8 cellular contexts compared by ENCODE assay signal in the genomic region with DNA sequence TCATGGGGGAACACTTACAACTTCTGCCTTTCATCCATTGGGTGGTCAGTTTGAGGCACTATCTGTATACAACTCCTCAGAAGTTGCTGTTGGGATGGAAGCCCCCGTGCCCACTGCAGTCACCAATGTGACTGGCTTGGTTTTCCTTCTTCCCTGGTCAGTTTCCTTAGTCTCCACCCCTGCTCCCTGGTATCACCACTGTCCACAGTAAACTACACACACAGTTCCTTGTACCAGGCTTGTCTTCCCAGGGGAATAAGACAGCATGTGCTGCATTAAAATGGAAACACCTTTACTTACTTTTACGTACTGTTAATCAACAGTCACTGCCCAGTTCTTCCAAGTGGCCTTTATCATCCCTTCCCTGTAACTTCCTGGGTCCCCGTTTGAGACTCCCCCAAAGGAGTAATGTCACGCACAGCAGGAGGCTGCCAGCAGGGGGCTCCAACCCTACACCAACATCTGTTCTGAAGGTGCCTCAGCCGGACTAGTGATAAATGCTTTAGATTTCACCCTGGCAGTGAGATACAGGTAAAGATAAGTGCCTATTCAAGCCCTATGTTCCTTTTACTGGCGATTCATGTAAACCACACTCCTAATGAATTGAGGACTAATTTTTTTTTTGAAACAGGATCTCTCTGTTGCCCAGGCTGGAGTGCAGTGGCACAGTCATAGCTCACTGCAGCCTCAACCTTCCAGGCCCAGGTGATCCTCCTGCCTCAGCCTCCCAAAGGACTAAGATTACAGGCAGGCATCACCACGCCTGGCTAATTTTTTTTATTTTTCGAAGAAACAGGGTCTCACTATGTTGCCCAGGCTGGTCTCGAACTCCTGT. TPM values are rescaled to one million over a fixed set of nuclear protein-coding genes. Genes with fewer than 3 reads are reported as not detected.
A peak's percentile ranks its signal among the peaks of the same experiment; 100 is the strongest.
DNase-seq lines count a peak whose midpoint lies in the region; ATAC-seq and TF ChIP-seq lines count a peak whose summit lies in the region.

No MANE protein-coding gene starts in this region.

- H3K4me3 Mint-ChIP-seq in endodermal cell: no peak overlapping the region

- no peak overlapping the region for H3K27ac Mint-ChIP-seq in endodermal cell

- peaks cover 4% of the 10 kb centered on the region for H3K4me1 Mint-ChIP-seq in endodermal cell

- H3K36me3 Mint-ChIP-seq in endodermal cell (ENCODE audit: low read depth): peaks cover 2% of the 10 kb centered on the region

- ATAC-seq in GM18868 (IDR thresholded peaks at IDR 0.05; ENCODE audit: unreplicated experiment) (peak; percentile 59), GM21737 (IDR thresholded peaks at IDR 0.05; ENCODE audit: unreplicated experiment) (no peak)

- 84 to 91% methylated on average over 8 to 9 of the region's 9 CpGs for WGBS in endodermal cell (ENCODE audit: insufficient coverage in 1 of 2, insufficient read length in 1 of 2), 2 experiments

- H3K27ac ChIP-seq in endodermal cell (ENCODE audit: low read depth, low read length): no peak overlapping the region
- peak overlapping the region; percentile 67 to 68 for H3K27ac ChIP-seq in mucosa of rectum (ENCODE audit: low read depth in 2 of 2, low read length in 2 of 2)

- H3K4me1 ChIP-seq in endodermal cell (ENCODE audit: control insufficient read depth, insufficient read depth, low read length): no peaks in the 10 kb centered on the region
- peaks cover 18% of the 10 kb centered on the region in 2 donors for H3K4me1 ChIP-seq in mucosa of rectum (ENCODE audit: control insufficient read depth in 2 of 2, insufficient read depth in 2 of 2, low read length in 2 of 2)

- no peaks in the 10 kb centered on the region for H3K27me3 Mint-ChIP-seq in endodermal cell (ENCODE audit: insufficient read depth)

- H3K4me3 ChIP-seq in endodermal cell (ENCODE audit: low read length): no peak overlapping the region
- peak overlapping the region in 1 of 2 donors; percentile 13 for H3K4me3 ChIP-seq in mucosa of rectum (ENCODE audit: low read length in 2 of 2)

- TF ChIP-seq CTCF in AG09319 (IDR thresholded peaks at IDR 0.05; ENCODE audit: low read depth, low read length): peak; percentile 93
- peak; percentile 65 for TF ChIP-seq CTCF in endodermal cell (conservative IDR thresholded peaks at IDR 0.05)

- peaks cover 10% of the 10 kb centered on the region for H3K9me3 Mint-ChIP-seq in endodermal cell

- H3K36me3 ChIP-seq in endodermal cell (ENCODE audit: control insufficient read depth, insufficient read depth, low read length): no peaks in the 10 kb centered on the region
- H3K36me3 ChIP-seq in mucosa of rectum (ENCODE audit: control insufficient read depth in 2 of 2, insufficient read depth in 2 of 2, low read length in 2 of 2): no peaks in the 10 kb centered on the region

- H3K9ac ChIP-seq in endodermal cell (ENCODE audit: extremely low read depth, low read length, poor library complexity, severe bottlenecking): no peak overlapping the region
- peak overlapping the region in 1 of 2 donors; percentile 6 for H3K9ac ChIP-seq in mucosa of rectum (ENCODE audit: low read depth in 1 of 2, low read length in 2 of 2)

- DNase-seq in AG09319 (ENCODE audit: extremely low read depth, low read depth) (peak; percentile 19), NCI-H69 (lab: John Stamatoyannopoulos, UW) (peak; percentile 61), endodermal cell (peak; percentile 65)
- DNase-seq in activated CD8-positive, alpha-beta memory T cell treated with anti-CD3 and anti-CD28 coated beads for 24 hours: peak; percentile 88
- DNase-seq in stimulated activated CD8-positive, alpha-beta memory T cell treated with anti-CD3 and anti-CD28 coated beads, Interleukin-7, amount 100 ng/mL, for 4 hours (ENCODE audit: low read depth in 2 of 2): peak; percentile 64 to 69

- no peaks in the 10 kb centered on the region for H3K27me3 ChIP-seq in endodermal cell (ENCODE audit: control insufficient read depth, insufficient read depth, low read length, poor library complexity, severe bottlenecking)
- no peaks in the 10 kb centered on the region for H3K27me3 ChIP-seq in mucosa of rectum (ENCODE audit: control insufficient read depth in 2 of 2, insufficient read depth in 2 of 2, low read length in 2 of 2)

- no peaks in the 10 kb centered on the region for H3K9me3 ChIP-seq in endodermal cell (ENCODE audit: control insufficient read depth, low read length)
- H3K9me3 ChIP-seq in mucosa of rectum (ENCODE audit: control insufficient read depth in 2 of 2, low read length in 2 of 2): no peaks in the 10 kb centered on the region

RNA-seq across cellular contexts. Expression of a gene that starts 45.3 kb away (rescaled TPM):
- 1 to 10 TPM; 1.3 to 5.2 TPM for total RNA-seq in endodermal cell
- polyA plus RNA-seq in endodermal cell (2013, experiment 1 of 2): 0.75 TPM
- 0.87 TPM for polyA plus RNA-seq in endodermal cell (2013, experiment 2 of 2)

Comparison
In these comparisons a context has a peak if more than half of its experiments do, and no peak if none do; other contexts are left out.
1. DNase-seq: peak in every context shown above with its lines; median percentile 88 in activated CD8-positive, alpha-beta memory T cell treated with anti-CD3 and anti-CD28 coated beads for 24 hours; 66 in stimulated activated CD8-positive, alpha-beta memory T cell treated with anti-CD3 and anti-CD28 coated beads, Interleukin-7, amount 100 ng/mL, for 4 hours; 65 in endodermal cell; 61 in NCI-H69; 19 in AG09319.